In genomic region chr17:59377410-59377809, GRCh38 we compare ENCODE assay signal across 2 cellular contexts.
A peak's percentile ranks its signal among the peaks of the same experiment; 100 is the strongest.
TF ChIP-seq lines count a peak whose summit lies in the region.

No MANE protein-coding gene starts in this region.

TF ChIP-seq in liver, 16 proteins besides CTCF, POLR2A, EP300 and RAD21:
- TF ChIP-seq FOXA1 (IDR thresholded peaks at IDR 0.05) (peak; percentile 72), RXRA (IDR thresholded peaks at IDR 0.05) (no peak), FOXA2 (IDR thresholded peaks at IDR 0.05) (peak; percentile 89)
TF ChIP-seq in liver: peak in this region for 2.

TF ChIP-seq in HepG2, 621 proteins besides CTCF, POLR2A, EP300 and RAD21:
- no peak for TF ChIP-seq ZBTB49 (CRISPR knock-in tag; IDR thresholded peaks at IDR 0.05; ENCODE audit: borderline replicate concordance)
- no peak for TF ChIP-seq UBTF (CRISPR knock-in tag; IDR thresholded peaks at IDR 0.05)
- no peak for TF ChIP-seq GATAD2A (CRISPR knock-in tag; IDR thresholded peaks at IDR 0.05)
- no peak for TF ChIP-seq SIN3A (IDR thresholded peaks at IDR 0.05; ENCODE audit: borderline replicate concordance, low read depth, low read length)
- no peak for TF ChIP-seq ZNF644 (CRISPR knock-in tag; IDR thresholded peaks at IDR 0.05; ENCODE audit: low read depth)
- no peak for TF ChIP-seq GTF3A (CRISPR knock-in tag; conservative IDR thresholded peaks at IDR 0.05)
- TF ChIP-seq ZNF562 (CRISPR knock-in tag; IDR thresholded peaks at IDR 0.05; ENCODE audit: borderline replicate concordance), result no peak
- TF ChIP-seq, protein P1, sequence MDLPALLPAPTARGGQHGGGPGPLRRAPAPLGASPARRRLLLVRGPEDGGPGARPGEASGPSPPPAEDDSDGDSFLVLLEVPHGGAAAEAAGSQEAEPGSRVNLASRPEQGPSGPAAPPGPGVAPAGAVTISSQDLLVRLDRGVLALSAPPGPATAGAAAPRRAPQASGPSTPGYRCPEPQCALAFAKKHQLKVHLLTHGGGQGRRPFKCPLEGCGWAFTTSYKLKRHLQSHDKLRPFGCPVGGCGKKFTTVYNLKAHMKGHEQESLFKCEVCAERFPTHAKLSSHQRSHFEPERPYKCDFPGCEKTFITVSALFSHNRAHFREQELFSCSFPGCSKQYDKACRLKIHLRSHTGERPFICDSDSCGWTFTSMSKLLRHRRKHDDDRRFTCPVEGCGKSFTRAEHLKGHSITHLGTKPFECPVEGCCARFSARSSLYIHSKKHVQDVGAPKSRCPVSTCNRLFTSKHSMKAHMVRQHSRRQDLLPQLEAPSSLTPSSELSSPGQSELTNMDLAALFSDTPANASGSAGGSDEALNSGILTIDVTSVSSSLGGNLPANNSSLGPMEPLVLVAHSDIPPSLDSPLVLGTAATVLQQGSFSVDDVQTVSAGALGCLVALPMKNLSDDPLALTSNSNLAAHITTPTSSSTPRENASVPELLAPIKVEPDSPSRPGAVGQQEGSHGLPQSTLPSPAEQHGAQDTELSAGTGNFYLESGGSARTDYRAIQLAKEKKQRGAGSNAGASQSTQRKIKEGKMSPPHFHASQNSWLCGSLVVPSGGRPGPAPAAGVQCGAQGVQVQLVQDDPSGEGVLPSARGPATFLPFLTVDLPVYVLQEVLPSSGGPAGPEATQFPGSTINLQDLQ (CRISPR knock-in tag; IDR thresholded peaks at IDR 0.05), result no peak
- TF ChIP-seq, protein P2, sequence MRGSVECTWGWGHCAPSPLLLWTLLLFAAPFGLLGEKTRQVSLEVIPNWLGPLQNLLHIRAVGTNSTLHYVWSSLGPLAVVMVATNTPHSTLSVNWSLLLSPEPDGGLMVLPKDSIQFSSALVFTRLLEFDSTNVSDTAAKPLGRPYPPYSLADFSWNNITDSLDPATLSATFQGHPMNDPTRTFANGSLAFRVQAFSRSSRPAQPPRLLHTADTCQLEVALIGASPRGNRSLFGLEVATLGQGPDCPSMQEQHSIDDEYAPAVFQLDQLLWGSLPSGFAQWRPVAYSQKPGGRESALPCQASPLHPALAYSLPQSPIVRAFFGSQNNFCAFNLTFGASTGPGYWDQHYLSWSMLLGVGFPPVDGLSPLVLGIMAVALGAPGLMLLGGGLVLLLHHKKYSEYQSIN (CRISPR knock-in tag; IDR thresholded peaks at IDR 0.05; ENCODE audit: borderline replicate concordance), result no peak
- no peak for TF ChIP-seq ZFP82 (CRISPR knock-in tag; IDR thresholded peaks at IDR 0.05; ENCODE audit: borderline replicate concordance)
- TF ChIP-seq ZNF761 (CRISPR knock-in tag; conservative IDR thresholded peaks at IDR 0.05), result no peak
- no peak for TF ChIP-seq ATF3 (CRISPR knock-in tag; IDR thresholded peaks at IDR 0.05)
- TF ChIP-seq TBL1XR1 (IDR thresholded peaks at IDR 0.05; ENCODE audit: borderline replicate concordance, low read length, partially characterized antibody), result no peak
- TF ChIP-seq SAP130 (CRISPR knock-in tag; IDR thresholded peaks at IDR 0.05; ENCODE audit: low read depth), result no peak
- TF ChIP-seq ZFP62 (CRISPR knock-in tag; IDR thresholded peaks at IDR 0.05), result no peak
- no peak for TF ChIP-seq POLR2G (IDR thresholded peaks at IDR 0.05; ENCODE audit: low read depth, low read length)
- no peak for TF ChIP-seq PHF5A (CRISPR knock-in tag; IDR thresholded peaks at IDR 0.05; ENCODE audit: low read depth, unreplicated experiment)
- TF ChIP-seq, protein P3, sequence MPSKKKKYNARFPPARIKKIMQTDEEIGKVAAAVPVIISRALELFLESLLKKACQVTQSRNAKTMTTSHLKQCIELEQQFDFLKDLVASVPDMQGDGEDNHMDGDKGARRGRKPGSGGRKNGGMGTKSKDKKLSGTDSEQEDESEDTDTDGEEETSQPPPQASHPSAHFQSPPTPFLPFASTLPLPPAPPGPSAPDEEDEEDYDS (CRISPR knock-in tag; IDR thresholded peaks at IDR 0.05), result no peak
- TF ChIP-seq, protein P4, sequence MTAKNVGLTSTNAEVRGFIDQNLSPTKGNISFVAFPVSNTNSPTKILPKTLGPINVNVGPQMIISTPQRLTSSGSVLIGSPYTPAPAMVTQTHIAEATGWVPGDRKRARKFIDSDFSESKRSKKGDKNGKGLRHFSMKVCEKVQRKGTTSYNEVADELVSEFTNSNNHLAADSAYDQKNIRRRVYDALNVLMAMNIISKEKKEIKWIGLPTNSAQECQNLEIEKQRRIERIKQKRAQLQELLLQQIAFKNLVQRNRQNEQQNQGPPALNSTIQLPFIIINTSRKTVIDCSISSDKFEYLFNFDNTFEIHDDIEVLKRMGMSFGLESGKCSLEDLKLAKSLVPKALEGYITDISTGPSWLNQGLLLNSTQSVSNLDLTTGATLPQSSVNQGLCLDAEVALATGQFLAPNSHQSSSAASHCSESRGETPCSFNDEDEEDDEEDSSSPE (CRISPR knock-in tag; IDR thresholded peaks at IDR 0.05), result no peak
- TF ChIP-seq MED8 (CRISPR knock-in tag; IDR thresholded peaks at IDR 0.05; ENCODE audit: insufficient replicate concordance), result no peak
